ENCODE assay signal across 8 cellular contexts in genomic region chr11:11621881-11622706, GRCh38. TPM values are rescaled to one million over a fixed set of nuclear protein-coding genes. Genes with fewer than 3 reads are reported as not detected.
DNase-seq lines count a peak whose midpoint lies in the region; ATAC-seq and TF ChIP-seq lines count a peak whose summit lies in the region.

Gene GALNT18, minus strand, starts transcription at chr11:11622005.

- H3K27me3 Mint-ChIP-seq in CD14-positive monocyte (ENCODE audit: low read depth in 3 of 3), result peaks cover 50 to 75% (median 54%) of the 10 kb centered on the region in 3 donors
- peaks cover 63% of the 10 kb centered on the region for H3K27me3 Mint-ChIP-seq in activated CD4-positive, alpha-beta memory T cell treated with anti-CD3 and anti-CD28 coated beads, Interleukin-2, amount 10 ng/mL, durations not matched to agents 7 days and 5 days

- H3K27me3 ChIP-seq in ectodermal cell (ENCODE audit: control insufficient read depth, insufficient read depth, low read length, poor library complexity, severe bottlenecking) (peaks cover 43% of the 10 kb centered on the region), lung (ENCODE audit: control insufficient read depth, insufficient read depth) (no peaks in the 10 kb centered on the region)

- POLR2A ChIA-PET in activated CD4-positive, alpha-beta memory T cell treated with anti-CD3 and anti-CD28 coated beads, Interleukin-2, amount 10 ng/mL, durations not matched to agents 7 days and 5 days (lab: Charles Lee), result no interaction called here

- H3K27ac ChIP-seq in ectodermal cell (ENCODE audit: insufficient read depth, low read depth, low read length, poor library complexity, severe bottlenecking), result no peak within 1 kb of the TSS
- H3K27ac ChIP-seq in lung (ENCODE audit: low read depth in 1 of 2, low read length in 1 of 2), result peak within 1 kb of the TSS; percentile 75 to 85

- H3K4me3 ChIP-seq in ectodermal cell (ENCODE audit: insufficient read depth, low read depth, low read length) (peak within 1 kb of the TSS; percentile 50), lung (peak within 1 kb of the TSS; percentile 80)

- peaks cover 0 to 3% (median 2%) of the 10 kb centered on the region in 7 donors for H3K9me3 Mint-ChIP-seq in CD14-positive monocyte
- H3K9me3 Mint-ChIP-seq in activated CD4-positive, alpha-beta memory T cell treated with anti-CD3 and anti-CD28 coated beads, Interleukin-2, amount 10 ng/mL, durations not matched to agents 7 days and 5 days, result no peaks in the 10 kb centered on the region

- H3K9me3 ChIP-seq in ectodermal cell (ENCODE audit: control insufficient read depth, low read length) (no peaks in the 10 kb centered on the region), lung (ENCODE audit: control insufficient read depth in 2 of 2, insufficient read depth in 1 of 2, low read length in 1 of 2) (no peaks in the 10 kb centered on the region)

- CTCF ChIA-PET in activated CD4-positive, alpha-beta memory T cell treated with anti-CD3 and anti-CD28 coated beads, Interleukin-2, amount 10 ng/mL, durations not matched to agents 7 days and 5 days (lab: Charles Lee), result interaction anchor here (0.8 to 1.4 kb wide), 2 partner anchors 166 to 687 kb away, joined by 3 to 4 read pairs; no protein-coding TSS in a partner anchor

- peaks cover 10% of the 10 kb centered on the region for H3K4me1 Mint-ChIP-seq in CD14-positive monocyte
- H3K4me1 Mint-ChIP-seq in activated CD4-positive, alpha-beta memory T cell treated with anti-CD3 and anti-CD28 coated beads, Interleukin-2, amount 10 ng/mL, durations not matched to agents 7 days and 5 days, result peaks cover 8% of the 10 kb centered on the region

- DNase-seq in CD14-positive monocyte (ENCODE audit: low spot score), result no peak
- DNase-seq in NCI-H524 treated with DMSO at 0.1 percent for 48 hours (lab: John Stamatoyannopoulos, UW), result peak; percentile 72
- DNase-seq in activated CD4-positive, alpha-beta memory T cell treated with anti-CD3 and anti-CD28 coated beads, Interleukin-2, amount 10 ng/mL, durations not matched to agents 7 days and 5 days, result peak; percentile 78
- peak; percentile 90 for DNase-seq in lung (ENCODE audit: low spot score)
- DNase-seq in stimulated activated CD4-positive, alpha-beta T cell treated with anti-CD3 and anti-CD28 coated beads, TNF-alpha, amount 100 ng/mL, for 1 hour (ENCODE audit: low read depth in 3 of 3, low spot score in 1 of 3), result peak; percentile 8 to 35 (median 18)

- H3K4me1 ChIP-seq in ectodermal cell (ENCODE audit: control insufficient read depth, insufficient read depth, low read length) (peaks cover 13% of the 10 kb centered on the region), lung (ENCODE audit: control insufficient read depth in 2 of 2, insufficient read depth in 2 of 2, low read length in 2 of 2) (peaks cover 0 to 8% of the 10 kb centered on the region in 2 donors)

- intact Hi-C loops in CD14-positive monocyte (cut with micrococcal nuclease), result no loop called here

- no peaks in the 10 kb centered on the region for H3K36me3 ChIP-seq in ectodermal cell (ENCODE audit: control insufficient read depth, insufficient read depth, low read length)
- H3K36me3 ChIP-seq in lung (ENCODE audit: control insufficient read depth in 2 of 2, insufficient read depth in 2 of 2, low read length in 2 of 2), result no peaks in the 10 kb centered on the region

- H3K36me3 Mint-ChIP-seq in CD14-positive monocyte, result no peaks in the 10 kb centered on the region
- no peaks in the 10 kb centered on the region for H3K36me3 Mint-ChIP-seq in activated CD4-positive, alpha-beta memory T cell treated with anti-CD3 and anti-CD28 coated beads, Interleukin-2, amount 10 ng/mL, durations not matched to agents 7 days and 5 days (ENCODE audit: low read depth)

- TF ChIP-seq CTCF in CD14-positive monocyte (IDR thresholded peaks at IDR 0.05) (no peak), lung (IDR thresholded peaks at IDR 0.05; ENCODE audit: control extremely low read depth, extremely low read depth) (peak; percentile 12)

- WGBS in ectodermal cell, 2 experiments, result 4% methylated on average over 61 of the region's 62 CpGs
- 3 to 7% methylated on average over 48 to 62 of the region's 62 CpGs for WGBS in lung, 2 donors

- peak within 1 kb of the TSS; percentile 62 to 82 for H3K4me3 Mint-ChIP-seq in CD14-positive monocyte
- peak within 1 kb of the TSS; percentile 57 for H3K4me3 Mint-ChIP-seq in activated CD4-positive, alpha-beta memory T cell treated with anti-CD3 and anti-CD28 coated beads, Interleukin-2, amount 10 ng/mL, durations not matched to agents 7 days and 5 days

- ATAC-seq in GM19351 (IDR thresholded peaks at IDR 0.05; ENCODE audit: unreplicated experiment) (peak; percentile 92), HG03460 (IDR thresholded peaks at IDR 0.05; ENCODE audit: unreplicated experiment) (peak; percentile 94), lung (ENCODE audit: insufficient read depth, low FRiP score) (peak; percentile 93)

- H3K27ac Mint-ChIP-seq in CD14-positive monocyte, result no peak within 1 kb of the TSS
- H3K27ac Mint-ChIP-seq in activated CD4-positive, alpha-beta memory T cell treated with anti-CD3 and anti-CD28 coated beads, Interleukin-2, amount 10 ng/mL, durations not matched to agents 7 days and 5 days, result no peak within 1 kb of the TSS

RNA-seq across cellular contexts. Expression of gene GALNT18, which starts in this region (rescaled TPM):
- polyA plus RNA-seq in CD14-positive monocyte, result not detected
- total RNA-seq in activated CD4-positive, alpha-beta memory T cell treated with anti-CD3 and anti-CD28 coated beads, Interleukin-2, amount 10 ng/mL, durations not matched to agents 7 days and 5 days, result under 1 TPM; 0.60 to 0.93 TPM
- polyA plus RNA-seq in ectodermal cell (2013, experiment 1 of 4), result 2.5 TPM
- 1.8 TPM for polyA plus RNA-seq in ectodermal cell (2013, experiment 2 of 4)
- 2.1 TPM for polyA plus RNA-seq in ectodermal cell (2013, experiment 3 of 4)
- 2.2 TPM for polyA plus RNA-seq in ectodermal cell (2013, experiment 4 of 4)
- 10 to 100 TPM; 59.3 to 68.0 TPM for total RNA-seq in lung
- 100 to 1,000 TPM in 1 of 2 donors, 10 to 100 TPM in 1; 17.7 to 109 TPM for polyA plus RNA-seq in lung

Comparison
In these comparisons a context has a peak if more than half of its experiments do, and no peak if none do; other contexts are left out.
1. RNA of gene GALNT18 (total RNA-seq): 59.3 to 68.0 TPM in lung; 0.60 to 0.93 TPM in activated CD4-positive, alpha-beta memory T cell treated with anti-CD3 and anti-CD28 coated beads, Interleukin-2, amount 10 ng/mL, durations not matched to agents 7 days and 5 days; every median in the first group is over 10 times any median in the second.
2. RNA of gene GALNT18 (polyA plus RNA-seq): 17.7 to 109 TPM in lung; not detected in CD14-positive monocyte; every median in the first group is over 10 times any median in the second.
3. Peak in DNase-seq in activated CD4-positive, alpha-beta memory T cell treated with anti-CD3 and anti-CD28 coated beads, Interleukin-2, amount 10 ng/mL, durations not matched to agents 7 days and 5 days; RNA of the gene not detected or under 1 TPM.
4. Peak in every context shown above with its lines, with median percentiles within 50 percentile points of each other: ATAC-seq.